Comparison of ENCODE assay signal across 9 cellular contexts in the genomic region with DNA sequence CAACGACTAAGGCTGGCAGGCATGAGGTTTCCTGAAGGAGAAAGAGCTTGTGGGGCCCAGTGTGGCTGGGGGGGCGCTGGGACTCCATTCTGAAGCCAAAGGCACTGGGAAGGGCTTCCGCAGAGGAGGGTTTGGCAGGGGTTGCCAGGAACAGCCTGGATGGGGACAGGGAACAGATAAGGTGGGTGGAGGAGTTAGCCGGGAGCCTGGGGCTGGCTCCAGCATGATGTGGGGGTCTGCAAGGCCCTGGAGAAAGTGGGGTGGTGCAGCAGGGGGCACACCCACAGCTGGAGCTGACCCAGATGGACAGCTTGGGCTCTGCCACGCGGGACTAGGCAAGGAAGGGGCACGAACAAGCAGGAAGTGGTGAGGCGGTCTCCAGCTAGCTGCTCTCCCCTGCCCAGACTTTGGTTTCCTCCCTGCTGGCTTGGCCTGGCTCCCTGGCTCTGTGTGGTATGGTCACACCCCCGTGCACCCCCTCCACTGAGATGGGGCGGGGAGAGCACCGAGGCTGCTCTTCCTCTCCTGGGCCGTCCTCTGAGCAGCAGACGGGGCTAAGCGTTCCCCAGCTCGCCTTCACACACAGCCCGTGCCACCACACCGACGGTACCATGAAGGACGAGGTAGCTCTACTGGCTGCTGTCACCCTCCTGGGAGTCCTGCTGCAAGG. TPM values are rescaled to one million over a fixed set of nuclear protein-coding genes. Genes with fewer than 3 reads are reported as not detected.
DNase-seq lines count a peak whose midpoint lies in the region; ATAC-seq lines count a peak whose summit lies in the region.
"Had no signal": no experiment of that assay in that cellular context is flagged by ENCODE, and none has a peak within 500 bp of the region (broad histone marks: within the 10 kb centered on the region; RNA-seq: fewer than 3 reads in every experiment).

A gene with protein sequence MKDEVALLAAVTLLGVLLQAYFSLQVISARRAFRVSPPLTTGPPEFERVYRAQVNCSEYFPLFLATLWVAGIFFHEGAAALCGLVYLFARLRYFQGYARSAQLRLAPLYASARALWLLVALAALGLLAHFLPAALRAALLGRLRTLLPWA (plus strand): TSS at position 517 of the 670 bp plus-strand sequence. CDS start 95 bp downstream, at position 612.

- no peaks in the 10 kb centered on the region for H3K27me3 Mint-ChIP-seq in CD8-positive, alpha-beta memory T cell
- H3K27me3 Mint-ChIP-seq in activated naive CD4-positive, alpha-beta T cell treated with anti-CD3 and anti-CD28 coated beads, Interleukin-2, amount 10 ng/mL, durations not matched to agents 7 days and 5 days, result peaks cover 21% of the 10 kb centered on the region

- peak within 1 kb of the TSS; percentile 63 to 88 (median 76) for H3K4me3 Mint-ChIP-seq in CD8-positive, alpha-beta memory T cell
- peak within 1 kb of the TSS; percentile 65 for H3K4me3 Mint-ChIP-seq in activated naive CD4-positive, alpha-beta T cell treated with anti-CD3 and anti-CD28 coated beads, Interleukin-2, amount 10 ng/mL, durations not matched to agents 7 days and 5 days

- peaks cover 5% of the 10 kb centered on the region for H3K36me3 ChIP-seq in CD8-positive, alpha-beta memory T cell (ENCODE audit: insufficient read depth, low read length)
- H3K36me3 ChIP-seq in MG63, result peaks cover 23% of the 10 kb centered on the region
- H3K36me3 ChIP-seq: cardiac muscle cell had no signal

- H3K4me1 Mint-ChIP-seq in CD8-positive, alpha-beta memory T cell, result peaks cover 27 to 39% (median 28%) of the 10 kb centered on the region in 3 donors
- peaks cover 30% of the 10 kb centered on the region for H3K4me1 Mint-ChIP-seq in activated naive CD4-positive, alpha-beta T cell treated with anti-CD3 and anti-CD28 coated beads, Interleukin-2, amount 10 ng/mL, durations not matched to agents 7 days and 5 days

- H3K9me3 ChIP-seq in CD8-positive, alpha-beta memory T cell (ENCODE audit: low read length), result no peaks in the 10 kb centered on the region
- no peaks in the 10 kb centered on the region for H3K9me3 ChIP-seq in MG63

- peaks cover 0 to 13% (median 0%) of the 10 kb centered on the region in 3 donors for H3K36me3 Mint-ChIP-seq in CD8-positive, alpha-beta memory T cell
- H3K36me3 Mint-ChIP-seq in activated naive CD4-positive, alpha-beta T cell treated with anti-CD3 and anti-CD28 coated beads, Interleukin-2, amount 10 ng/mL, durations not matched to agents 7 days and 5 days, result peaks cover 6% of the 10 kb centered on the region

- peaks cover 28% of the 10 kb centered on the region for H3K4me1 ChIP-seq in CD8-positive, alpha-beta memory T cell (ENCODE audit: insufficient read depth, low read length)

- POLR2A ChIA-PET in CD8-positive, alpha-beta memory T cell (lab: Charles Lee), result interaction anchor here (0.6 to 1.9 kb wide), 9 partner anchors 12 to 170 kb away, joined by 3 to 9 read pairs (median 5); a partner anchor contains a TSS

- no peak within 1 kb of the TSS for H3K27ac ChIP-seq in CD8-positive, alpha-beta memory T cell (ENCODE audit: low read depth, low read length)
- H3K27ac ChIP-seq: cardiac muscle cell had no signal

- intact Hi-C loops in Right ventricle myocardium inferior (cut with DNase I), result no loop called here
- intact Hi-C loops in posterior cingulate gyrus (cut with DNase I), result no loop called here

- no peaks in the 10 kb centered on the region for H3K9me3 Mint-ChIP-seq in CD8-positive, alpha-beta memory T cell
- H3K9me3 Mint-ChIP-seq in activated naive CD4-positive, alpha-beta T cell treated with anti-CD3 and anti-CD28 coated beads, Interleukin-2, amount 10 ng/mL, durations not matched to agents 7 days and 5 days, result no peaks in the 10 kb centered on the region

- peak within 1 kb of the TSS; percentile 86 to 95 (median 90) for H3K27ac Mint-ChIP-seq in CD8-positive, alpha-beta memory T cell
- peak within 1 kb of the TSS; percentile 69 for H3K27ac Mint-ChIP-seq in activated naive CD4-positive, alpha-beta T cell treated with anti-CD3 and anti-CD28 coated beads, Interleukin-2, amount 10 ng/mL, durations not matched to agents 7 days and 5 days

- DNase-seq in CD8-positive, alpha-beta memory T cell, result peak; percentile 41 to 80 (median 53)
- DNase-seq in MG63 (peak; percentile 86), Right ventricle myocardium inferior (ENCODE audit: missing footprints) (peak; percentile 93), posterior cingulate gyrus (peak in 6 of 10 donors; percentile 48 to 86 (median 56)), NCI-H1417 treated with DMSO at 0.1 percent for 48 hours (lab: John Stamatoyannopoulos, UW) (no peak), SHP77 (lab: John Stamatoyannopoulos, UW) (no peak)
- DNase-seq in activated naive CD4-positive, alpha-beta T cell treated with anti-CD3 and anti-CD28 coated beads, Interleukin-2, amount 10 ng/mL, durations not matched to agents 7 days and 5 days, result peak; percentile 71

- no peaks in the 10 kb centered on the region for H3K27me3 ChIP-seq in CD8-positive, alpha-beta memory T cell (ENCODE audit: insufficient read depth, low read length, poor library complexity, severe bottlenecking)
- H3K27me3 ChIP-seq in MG63, result no peaks in the 10 kb centered on the region
- H3K27me3 ChIP-seq: cardiac muscle cell had no signal

- peak within 1 kb of the TSS; percentile 47 for H3K4me3 ChIP-seq in CD8-positive, alpha-beta memory T cell (ENCODE audit: low read length)
- no peak within 1 kb of the TSS for H3K4me3 ChIP-seq in MG63

- CTCF ChIA-PET in CD8-positive, alpha-beta memory T cell (lab: Charles Lee), result interaction anchor here (0.9 to 5.9 kb wide), 4 partner anchors 8 to 63 kb away, joined by 3 to 61 read pairs (median 6); a partner anchor contains a TSS
- CTCF ChIA-PET in activated naive CD4-positive, alpha-beta T cell treated with anti-CD3 and anti-CD28 coated beads, Interleukin-2, amount 10 ng/mL, durations not matched to agents 7 days and 5 days (lab: Charles Lee), result interaction anchor here (0.8 to 5.7 kb wide), 2 partner anchors 18 to 30 kb away, joined by 3 to 32 read pairs; no protein-coding TSS in a partner anchor

- ATAC-seq in Right ventricle myocardium inferior (peak; percentile 70), GM19328 (IDR thresholded peaks at IDR 0.05; ENCODE audit: unreplicated experiment) (no peak)

RNA-seq across cellular contexts. Expression of the gene that starts here (rescaled TPM):
- total RNA-seq in CD8-positive, alpha-beta memory T cell, result 1 to 10 TPM in 1 of 2 experiments, under 1 TPM in 1; 0.57 to 1.0 TPM
- polyA plus RNA-seq in CD8-positive, alpha-beta memory T cell, result 4.0 TPM
- total RNA-seq in MG63 (2014; rRNA removed; shearing (Covaris generic); ENCODE audit: low replicate concordance), result 1.7 TPM in 1 of 2 replicates, not detected in the other
- total RNA-seq in Right ventricle myocardium inferior, result 10.3 TPM

Comparison
In these comparisons a context has a peak if more than half of its experiments do, and no peak if none do; other contexts are left out.
1. DNase-seq: peak in CD8-positive, alpha-beta memory T cell (5 of 5), MG63 (single experiment), activated naive CD4-positive, alpha-beta T cell treated with anti-CD3 and anti-CD28 coated beads, Interleukin-2, amount 10 ng/mL, durations not matched to agents 7 days and 5 days (single experiment), Right ventricle myocardium inferior (single experiment) and posterior cingulate gyrus (6 of 10); none in NCI-H1417 treated with DMSO at 0.1 percent for 48 hours (single experiment) and SHP77 (0 of 2).